Comparison of ENCODE assay signal across 1 cellular context in the genomic region with DNA sequence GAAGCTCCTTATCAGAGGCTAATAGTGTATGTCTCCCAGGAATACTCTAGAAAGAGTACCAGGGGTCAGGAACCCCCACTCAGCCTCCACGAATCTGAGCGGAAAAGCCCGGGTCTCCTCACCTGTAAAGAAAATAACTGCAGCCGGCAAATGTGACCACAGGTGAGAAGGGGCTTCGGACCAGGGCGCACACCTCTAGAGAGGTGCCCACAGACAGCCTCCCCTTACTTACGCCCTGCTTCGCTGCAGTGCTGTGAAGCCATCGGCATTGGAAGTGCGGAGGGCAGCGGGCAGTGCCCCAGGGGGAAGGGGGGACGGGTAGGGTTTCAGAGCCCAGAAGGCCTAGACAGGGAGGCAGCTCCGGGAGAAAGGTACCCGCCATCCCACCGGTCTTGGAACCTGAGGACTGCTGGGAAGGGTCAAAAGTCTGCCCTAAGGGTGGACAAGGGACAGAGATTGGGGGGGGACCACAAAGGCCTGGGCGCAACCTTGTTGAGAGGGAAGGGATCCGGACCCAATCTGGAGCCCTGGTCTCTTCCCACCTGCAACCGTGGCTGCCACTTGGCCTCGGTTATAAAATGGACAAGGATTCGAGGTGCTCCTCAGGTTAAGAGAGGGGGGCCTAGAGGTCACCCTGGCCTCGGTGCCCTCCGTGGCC.
TF ChIP-seq lines count a peak whose summit lies in the region.

No MANE protein-coding gene starts in this region.

TF ChIP-seq in HepG2, 621 proteins besides CTCF, POLR2A, EP300 and RAD21 (continued from another document):
- TF ChIP-seq, protein P1, sequence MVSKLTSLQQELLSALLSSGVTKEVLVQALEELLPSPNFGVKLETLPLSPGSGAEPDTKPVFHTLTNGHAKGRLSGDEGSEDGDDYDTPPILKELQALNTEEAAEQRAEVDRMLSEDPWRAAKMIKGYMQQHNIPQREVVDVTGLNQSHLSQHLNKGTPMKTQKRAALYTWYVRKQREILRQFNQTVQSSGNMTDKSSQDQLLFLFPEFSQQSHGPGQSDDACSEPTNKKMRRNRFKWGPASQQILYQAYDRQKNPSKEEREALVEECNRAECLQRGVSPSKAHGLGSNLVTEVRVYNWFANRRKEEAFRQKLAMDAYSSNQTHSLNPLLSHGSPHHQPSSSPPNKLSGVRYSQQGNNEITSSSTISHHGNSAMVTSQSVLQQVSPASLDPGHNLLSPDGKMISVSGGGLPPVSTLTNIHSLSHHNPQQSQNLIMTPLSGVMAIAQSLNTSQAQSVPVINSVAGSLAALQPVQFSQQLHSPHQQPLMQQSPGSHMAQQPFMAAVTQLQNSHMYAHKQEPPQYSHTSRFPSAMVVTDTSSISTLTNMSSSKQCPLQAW (CRISPR knock-in tag; IDR thresholded peaks at IDR 0.05), result 0 out of 2 replicates have a peak, but pooled peaks have one; percentile 29
- TF ChIP-seq UBTF (CRISPR knock-in tag; IDR thresholded peaks at IDR 0.05) (no peak), ZZZ3 (CRISPR knock-in tag; IDR thresholded peaks at IDR 0.05; ENCODE audit: borderline replicate concordance) (0 out of 2 replicates have a peak, but pooled peaks have one; percentile 18), MEIS2 (CRISPR knock-in tag; IDR thresholded peaks at IDR 0.05) (peak; percentile 55; the same call in 1 of the 2 replicates), THRA (CRISPR knock-in tag; IDR thresholded peaks at IDR 0.05; ENCODE audit: borderline replicate concordance) (no peak), PAX8 (CRISPR knock-in tag; IDR thresholded peaks at IDR 0.05; ENCODE audit: borderline replicate concordance) (no peak), ZNF33B (CRISPR knock-in tag; IDR thresholded peaks at IDR 0.05) (no peak), REL (CRISPR knock-in tag; conservative IDR thresholded peaks at IDR 0.05) (no peak), ZFP36L1 (CRISPR knock-in tag; IDR thresholded peaks at IDR 0.05) (no peak), ZNF407 (CRISPR knock-in tag; IDR thresholded peaks at IDR 0.05; ENCODE audit: not compliant biosample characterization) (peak; percentile 13), ZNF446 (CRISPR knock-in tag; IDR thresholded peaks at IDR 0.05) (no peak; the same call in 1 of the 2 replicates), FOXC1 (CRISPR knock-in tag; IDR thresholded peaks at IDR 0.05; ENCODE audit: borderline replicate concordance) (0 out of 2 replicates have a peak, but pooled peaks have one; percentile 42), HOXD1 (CRISPR knock-in tag; IDR thresholded peaks at IDR 0.05) (0 out of 2 replicates have a peak, but pooled peaks have one; percentile 30), ZNF75D (CRISPR knock-in tag; IDR thresholded peaks at IDR 0.05; ENCODE audit: borderline replicate concordance) (0 out of 2 replicates have a peak, but pooled peaks have one; percentile 37), NFKB2 (CRISPR knock-in tag; IDR thresholded peaks at IDR 0.05; ENCODE audit: borderline replicate concordance) (0 out of 2 replicates have a peak, but pooled peaks have one; percentile 15)
- TF ChIP-seq, protein P2, sequence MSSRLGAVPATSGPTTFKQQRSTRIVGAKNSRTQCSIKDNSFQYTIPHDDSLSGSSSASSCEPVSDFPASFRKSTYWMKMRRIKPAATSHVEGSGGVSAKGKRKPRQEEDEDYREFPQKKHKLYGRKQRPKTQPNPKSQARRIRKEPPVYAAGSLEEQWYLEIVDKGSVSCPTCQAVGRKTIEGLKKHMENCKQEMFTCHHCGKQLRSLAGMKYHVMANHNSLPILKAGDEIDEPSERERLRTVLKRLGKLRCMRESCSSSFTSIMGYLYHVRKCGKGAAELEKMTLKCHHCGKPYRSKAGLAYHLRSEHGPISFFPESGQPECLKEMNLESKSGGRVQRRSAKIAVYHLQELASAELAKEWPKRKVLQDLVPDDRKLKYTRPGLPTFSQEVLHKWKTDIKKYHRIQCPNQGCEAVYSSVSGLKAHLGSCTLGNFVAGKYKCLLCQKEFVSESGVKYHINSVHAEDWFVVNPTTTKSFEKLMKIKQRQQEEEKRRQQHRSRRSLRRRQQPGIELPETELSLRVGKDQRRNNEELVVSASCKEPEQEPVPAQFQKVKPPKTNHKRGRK (CRISPR knock-in tag; IDR thresholded peaks at IDR 0.05), result no peak
